ENCODE assay signal across 9 cellular contexts in genomic region chr7:66894463-66895080, GRCh38. TPM values are rescaled to one million over a fixed set of nuclear protein-coding genes. Genes with fewer than 3 reads are reported as not detected.
DNase-seq lines count a peak whose midpoint lies in the region; TF ChIP-seq lines count a peak whose summit lies in the region.
"Had no signal": no experiment of that assay in that cellular context is flagged by ENCODE, and none has a peak within 500 bp of the region (broad histone marks: within the 10 kb centered on the region; RNA-seq: fewer than 3 reads in every experiment).

No MANE protein-coding gene starts in this region.

- H3K4me3 ChIP-seq in astrocyte of the cerebellum (ENCODE audit: low read depth, low read length), result no peak overlapping the region
- H3K4me3 ChIP-seq in liver (ENCODE audit: low read depth in 1 of 3, low read length in 3 of 3), result no peak overlapping the region
- H3K4me3 ChIP-seq: adrenal gland had no signal

- H3K27me3 ChIP-seq in liver (ENCODE audit: control insufficient read depth in 4 of 4, insufficient read depth in 4 of 4, low read length in 3 of 4), result no peaks in the 10 kb centered on the region
- H3K27me3 ChIP-seq: adrenal gland had no signal

- TF ChIP-seq RAD21 in liver (IDR thresholded peaks at IDR 0.05), result peak; percentile 27 to 61

- no peak overlapping the region for H3K9ac ChIP-seq in liver (ENCODE audit: low read depth in 1 of 2, low read length in 2 of 2)

- no peaks in the 10 kb centered on the region for H3K4me1 ChIP-seq in liver (ENCODE audit: control insufficient read depth in 4 of 4, insufficient read depth in 4 of 4, low read length in 3 of 4)
- H3K4me1 ChIP-seq: adrenal gland had no signal

- H3K4me1 Mint-ChIP-seq in mesothelial cell of epicardium, result no peaks in the 10 kb centered on the region

- no peak overlapping the region for H3K27ac Mint-ChIP-seq in mesothelial cell of epicardium

- TF ChIP-seq CTCF in astrocyte of the cerebellum (IDR thresholded peaks at IDR 0.05; ENCODE audit: low read depth, low read length, missing control alignments) (no peak), liver (IDR thresholded peaks at IDR 0.05; ENCODE audit: low read depth, low read length, missing input control) (peak; percentile 4), mesothelial cell of epicardium (IDR thresholded peaks at IDR 0.05; ENCODE audit: unreplicated experiment) (no peak)

- WGBS in liver, result 85% methylated on average over 5 of the region's 5 CpGs

- no peaks in the 10 kb centered on the region for H3K9me3 ChIP-seq in liver (ENCODE audit: control insufficient read depth in 4 of 4, low read length in 3 of 4)
- H3K9me3 ChIP-seq: adrenal gland had no signal

- no peaks in the 10 kb centered on the region for H3K27me3 Mint-ChIP-seq in mesothelial cell of epicardium (ENCODE audit: low read depth)

- peaks cover 12% of the 10 kb centered on the region for H3K36me3 Mint-ChIP-seq in mesothelial cell of epicardium

- DNase-seq in ELR (ENCODE audit: low read depth), result peak; percentile 24
- DNase-seq in HuH-7 (ENCODE audit: low spot score), result peak; percentile 43
- DNase-seq in astrocyte of the cerebellum (ENCODE audit: low read depth), result peak; percentile 31
- no peak for DNase-seq in NCI-H2171 treated with DMSO at 0.1 percent for 48 hours (lab: John Stamatoyannopoulos, UW)
- no peak for DNase-seq in SIG-M5 treated with dmso at 0.1 percent for 504 hours (lab: John Stamatoyannopoulos, UW; ENCODE audit: unreplicated experiment)
- DNase-seq in mesothelial cell of epicardium (ENCODE audit: low spot score in 2 of 2, unreplicated experiment in 2 of 2), result no peak
- DNase-seq in KG1 (lab: John Stamatoyannopoulos, UW), result no peak

- in situ Hi-C loops in astrocyte of the cerebellum (cut with HindIII; ENCODE audit: low sequenced_read_pairs), result no loop called here

- H3K4me3 Mint-ChIP-seq in mesothelial cell of epicardium, result no peak overlapping the region

- H3K36me3 ChIP-seq in liver (ENCODE audit: control insufficient read depth in 4 of 4, insufficient read depth in 3 of 4, low read depth in 1 of 4, low read length in 3 of 4), result peaks cover 0 to 33% (median 9%) of the 10 kb centered on the region in 4 donors
- H3K36me3 ChIP-seq: adrenal gland had no signal

- H3K9me3 Mint-ChIP-seq in mesothelial cell of epicardium, result no peaks in the 10 kb centered on the region

- H3K27ac ChIP-seq in liver (ENCODE audit: low read depth in 1 of 2, low read length in 2 of 2), result no peak overlapping the region
- H3K27ac ChIP-seq: adrenal gland had no signal

TF ChIP-seq in liver, 16 proteins besides CTCF, POLR2A, EP300 and RAD21:
- no peak for TF ChIP-seq ATF3 (IDR thresholded peaks at IDR 0.05)
- peak; percentile 70 for TF ChIP-seq REST (IDR thresholded peaks at IDR 0.05)

RNA-seq across cellular contexts. Expression of gene TMEM248, which starts 26.5 kb away (rescaled TPM):
- total RNA-seq in liver (10 to 100 TPM; 42.4 to 45.6 TPM), mesothelial cell of epicardium (81.3 to 85.3 TPM (median 85.1 TPM) in 3 replicates)
- 10 to 100 TPM; 31.4 to 40.9 TPM for polyA plus RNA-seq in liver

Comparison
In these comparisons a context has a peak if more than half of its experiments do, and no peak if none do; other contexts are left out.
1. DNase-seq: peak in ELR (single experiment), HuH-7 (single experiment) and astrocyte of the cerebellum (single experiment); none in NCI-H2171 treated with DMSO at 0.1 percent for 48 hours (single experiment), SIG-M5 treated with dmso at 0.1 percent for 504 hours (single experiment), mesothelial cell of epicardium (0 of 2) and KG1 (single experiment).